In the genomic region with DNA sequence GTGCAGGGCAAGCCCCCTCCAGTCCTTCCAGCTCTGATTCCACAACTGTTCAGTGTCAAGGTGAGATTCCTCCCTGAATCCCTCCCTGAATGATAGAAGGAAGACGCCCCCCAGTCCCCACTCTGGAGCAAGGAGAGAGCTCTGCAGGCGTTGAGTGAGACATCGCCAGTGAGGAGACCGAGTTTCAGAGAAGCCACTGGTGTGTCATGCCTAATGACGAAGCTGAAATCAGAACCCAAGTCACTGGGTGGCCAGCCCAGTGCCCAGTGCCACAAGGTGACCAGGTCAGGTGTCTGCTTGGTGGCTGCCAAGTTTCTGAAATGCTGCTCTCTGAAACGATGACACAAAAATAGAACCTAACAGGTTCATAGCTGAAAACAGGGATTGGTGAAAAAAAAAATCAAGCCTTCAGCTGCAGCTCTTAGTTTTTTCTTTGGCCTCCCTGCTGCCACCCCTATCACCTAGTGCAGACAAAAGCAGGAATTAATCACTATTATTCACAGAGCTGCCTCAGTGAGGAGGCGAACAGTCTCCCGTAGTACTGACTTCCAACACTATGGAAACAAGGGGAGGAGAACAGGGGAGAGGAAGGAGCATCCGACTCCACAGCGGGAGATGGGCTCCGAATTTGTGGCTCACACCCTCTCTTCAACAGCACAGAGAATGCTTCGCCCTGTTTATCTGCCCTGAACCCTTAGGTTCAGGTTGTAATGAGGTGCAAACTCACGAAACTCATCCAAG, we compare ENCODE assay signal across 11 cellular contexts.
"Had no signal": no experiment of that assay in that cellular context is flagged by ENCODE, and none has a peak within 500 bp of the region (broad histone marks: within the 10 kb centered on the region; RNA-seq: fewer than 3 reads in every experiment).

No MANE protein-coding gene starts in this region.

- DNase-seq: activated T-cell treated with anti-CD3 and anti-CD28 coated beads, Interleukin-2, amount 50 U/mL, for 1 hour; amniotic stem cell; heart right ventricle; left ventricle myocardium superior; stimulated activated CD4-positive, alpha-beta T cell treated with anti-CD3 and anti-CD28 coated beads, Interleukin-4, amount 100 ng/mL, for 4 hours; stomach; uterus had no signal

- H3K27me3 ChIP-seq: heart right ventricle, stomach, uterus had no signal

- H3K27ac Mint-ChIP-seq: activated naive CD4-positive, alpha-beta T cell treated with anti-CD3 and anti-CD28 coated beads, Interleukin-2, amount 50 U/mL, for 24 hours had no signal

- H3K36me3 ChIP-seq: heart right ventricle, stomach, thoracic aorta, uterus had no signal

- H3K4me3 ChIP-seq: heart right ventricle, skin epidermis, stomach, thoracic aorta, uterus had no signal

- H3K9me3 ChIP-seq: thoracic aorta, uterus had no signal

- H3K4me1 ChIP-seq: uterus had no signal

- ATAC-seq: activated CD4-positive, CD25-positive, alpha-beta regulatory T cell treated with anti-CD3 and anti-CD28 coated beads, Interleukin-2, amount 50 U/mL, for 24 hours; heart right ventricle; left ventricle myocardium superior had no signal

- H3K27me3 Mint-ChIP-seq: activated naive CD4-positive, alpha-beta T cell treated with anti-CD3 and anti-CD28 coated beads, Interleukin-2, amount 50 U/mL, for 24 hours had no signal

- H3K4me3 Mint-ChIP-seq: activated naive CD4-positive, alpha-beta T cell treated with anti-CD3 and anti-CD28 coated beads, Interleukin-2, amount 50 U/mL, for 24 hours had no signal

- H3K9me3 Mint-ChIP-seq: activated naive CD4-positive, alpha-beta T cell treated with anti-CD3 and anti-CD28 coated beads, Interleukin-2, amount 50 U/mL, for 24 hours had no signal

- H3K27ac ChIP-seq: heart right ventricle, skin epidermis, stomach, thoracic aorta had no signal

- H3K36me3 Mint-ChIP-seq: activated naive CD4-positive, alpha-beta T cell treated with anti-CD3 and anti-CD28 coated beads, Interleukin-2, amount 50 U/mL, for 24 hours had no signal
